In genomic region chr7:106061301-106061979, GRCh38 we compare ENCODE assay signal across 1 cellular context.
TF ChIP-seq lines count a peak whose summit lies in the region.

No MANE protein-coding gene starts in this region.

TF ChIP-seq in H1, 55 proteins besides CTCF, POLR2A, EP300 and RAD21:
- TF ChIP-seq ATF2 (IDR thresholded peaks at IDR 0.05; ENCODE audit: low read length) (no peak), CHD2 (IDR thresholded peaks at IDR 0.05; ENCODE audit: low read length) (no peak), EZH2 (IDR thresholded peaks at IDR 0.05; ENCODE audit: low read depth, low read length, severe bottlenecking) (no peak), BRCA1 (IDR thresholded peaks at IDR 0.05; ENCODE audit: low read depth, low read length) (no peak), SP4 (IDR thresholded peaks at IDR 0.05; ENCODE audit: low read length) (no peak), GTF2F1 (IDR thresholded peaks at IDR 0.05; ENCODE audit: borderline replicate concordance, low read depth, low read length) (no peak), SIX5 (IDR thresholded peaks at IDR 0.05; ENCODE audit: low read depth, low read length) (no peak), RNF2 (IDR thresholded peaks at IDR 0.05; ENCODE audit: borderline replicate concordance, low read depth, low read length, missing control alignments, poor library complexity, severe bottlenecking) (no peak), SP1 (IDR thresholded peaks at IDR 0.05; ENCODE audit: low read depth, low read length) (no peak), GABPA (IDR thresholded peaks at IDR 0.05; ENCODE audit: borderline replicate concordance, insufficient read depth, low read length) (no peak), BCL11A (IDR thresholded peaks at IDR 0.05; ENCODE audit: low read depth in 2 of 2, low read length in 2 of 2) (no peak), POU5F1 (IDR thresholded peaks at IDR 0.05; ENCODE audit: low read depth, low read length) (no peak), EGR1 (IDR thresholded peaks at IDR 0.05; ENCODE audit: borderline replicate concordance, low read depth, low read length) (no peak)
- TF ChIP-seq, protein P1, sequence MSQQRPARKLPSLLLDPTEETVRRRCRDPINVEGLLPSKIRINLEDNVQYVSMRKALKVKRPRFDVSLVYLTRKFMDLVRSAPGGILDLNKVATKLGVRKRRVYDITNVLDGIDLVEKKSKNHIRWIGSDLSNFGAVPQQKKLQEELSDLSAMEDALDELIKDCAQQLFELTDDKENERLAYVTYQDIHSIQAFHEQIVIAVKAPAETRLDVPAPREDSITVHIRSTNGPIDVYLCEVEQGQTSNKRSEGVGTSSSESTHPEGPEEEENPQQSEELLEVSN (IDR thresholded peaks at IDR 0.05): no peak
